In the genomic region with DNA sequence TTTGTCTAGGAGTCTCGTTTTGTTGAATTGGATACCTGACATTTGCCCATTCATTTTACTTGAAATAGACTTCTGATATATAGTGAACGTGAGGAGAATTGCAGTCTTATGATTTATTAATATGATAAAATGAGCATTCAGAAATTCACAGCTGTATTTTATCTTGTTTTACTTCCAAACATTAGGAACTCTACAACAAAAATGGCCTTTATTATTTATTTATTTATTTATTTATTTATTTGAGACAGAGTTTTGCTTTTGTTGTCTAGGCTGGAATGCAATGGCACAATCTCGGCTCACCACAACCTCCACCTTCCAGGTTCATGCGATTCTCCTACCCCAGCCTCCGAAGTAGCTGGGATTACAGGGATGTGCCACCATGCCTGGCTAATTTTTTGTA, we compare ENCODE assay signal across 2 cellular contexts.
TF ChIP-seq lines count a peak whose summit lies in the region.

No MANE protein-coding gene starts in this region.

TF ChIP-seq in HEK293, 187 proteins besides CTCF, POLR2A, EP300 and RAD21 (continued from another document):
- TF ChIP-seq ZNF394 (tag by site-specific recombination; IDR thresholded peaks at IDR 0.05; ENCODE audit: borderline replicate concordance) (peak; percentile 81; the same call in 1 of the 2 replicates), ZNF426 (tag by site-specific recombination; IDR thresholded peaks at IDR 0.05) (peak; percentile 53), ZNF701 (tag by site-specific recombination; IDR thresholded peaks at IDR 0.05) (no peak), ZNF830 (tag by site-specific recombination; IDR thresholded peaks at IDR 0.05; ENCODE audit: low read depth) (no peak), ZNF623 (tag by site-specific recombination; IDR thresholded peaks at IDR 0.05) (peak; percentile 41; the same call in 1 of the 2 replicates), ZNF335 (tag by site-specific recombination; conservative IDR thresholded peaks at IDR 0.05) (no peak), ZXDB (tag by site-specific recombination; IDR thresholded peaks at IDR 0.05) (0 out of 2 replicates have a peak, but pooled peaks have one; percentile 18)
- TF ChIP-seq, protein P1, sequence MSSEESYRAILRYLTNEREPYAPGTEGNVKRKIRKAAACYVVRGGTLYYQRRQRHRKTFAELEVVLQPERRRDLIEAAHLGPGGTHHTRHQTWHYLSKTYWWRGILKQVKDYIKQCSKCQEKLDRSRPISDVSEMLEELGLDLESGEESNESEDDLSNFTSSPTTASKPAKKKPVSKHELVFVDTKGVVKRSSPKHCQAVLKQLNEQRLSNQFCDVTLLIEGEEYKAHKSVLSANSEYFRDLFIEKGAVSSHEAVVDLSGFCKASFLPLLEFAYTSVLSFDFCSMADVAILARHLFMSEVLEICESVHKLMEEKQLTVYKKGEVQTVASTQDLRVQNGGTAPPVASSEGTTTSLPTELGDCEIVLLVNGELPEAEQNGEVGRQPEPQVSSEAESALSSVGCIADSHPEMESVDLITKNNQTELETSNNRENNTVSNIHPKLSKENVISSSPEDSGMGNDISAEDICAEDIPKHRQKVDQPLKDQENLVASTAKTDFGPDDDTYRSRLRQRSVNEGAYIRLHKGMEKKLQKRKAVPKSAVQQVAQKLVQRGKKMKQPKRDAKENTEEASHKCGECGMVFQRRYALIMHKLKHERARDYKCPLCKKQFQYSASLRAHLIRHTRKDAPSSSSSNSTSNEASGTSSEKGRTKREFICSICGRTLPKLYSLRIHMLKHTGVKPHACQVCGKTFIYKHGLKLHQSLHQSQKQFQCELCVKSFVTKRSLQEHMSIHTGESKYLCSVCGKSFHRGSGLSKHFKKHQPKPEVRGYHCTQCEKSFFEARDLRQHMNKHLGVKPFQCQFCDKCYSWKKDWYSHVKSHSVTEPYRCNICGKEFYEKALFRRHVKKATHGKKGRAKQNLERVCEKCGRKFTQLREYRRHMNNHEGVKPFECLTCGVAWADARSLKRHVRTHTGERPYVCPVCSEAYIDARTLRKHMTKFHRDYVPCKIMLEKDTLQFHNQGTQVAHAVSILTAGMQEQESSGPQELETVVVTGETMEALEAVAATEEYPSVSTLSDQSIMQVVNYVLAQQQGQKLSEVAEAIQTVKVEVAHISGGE (tag by site-specific recombination; conservative IDR thresholded peaks at IDR 0.05; ENCODE audit: low read depth): peak; percentile 37; the same call in 1 of the 2 replicates
- TF ChIP-seq, protein P2, sequence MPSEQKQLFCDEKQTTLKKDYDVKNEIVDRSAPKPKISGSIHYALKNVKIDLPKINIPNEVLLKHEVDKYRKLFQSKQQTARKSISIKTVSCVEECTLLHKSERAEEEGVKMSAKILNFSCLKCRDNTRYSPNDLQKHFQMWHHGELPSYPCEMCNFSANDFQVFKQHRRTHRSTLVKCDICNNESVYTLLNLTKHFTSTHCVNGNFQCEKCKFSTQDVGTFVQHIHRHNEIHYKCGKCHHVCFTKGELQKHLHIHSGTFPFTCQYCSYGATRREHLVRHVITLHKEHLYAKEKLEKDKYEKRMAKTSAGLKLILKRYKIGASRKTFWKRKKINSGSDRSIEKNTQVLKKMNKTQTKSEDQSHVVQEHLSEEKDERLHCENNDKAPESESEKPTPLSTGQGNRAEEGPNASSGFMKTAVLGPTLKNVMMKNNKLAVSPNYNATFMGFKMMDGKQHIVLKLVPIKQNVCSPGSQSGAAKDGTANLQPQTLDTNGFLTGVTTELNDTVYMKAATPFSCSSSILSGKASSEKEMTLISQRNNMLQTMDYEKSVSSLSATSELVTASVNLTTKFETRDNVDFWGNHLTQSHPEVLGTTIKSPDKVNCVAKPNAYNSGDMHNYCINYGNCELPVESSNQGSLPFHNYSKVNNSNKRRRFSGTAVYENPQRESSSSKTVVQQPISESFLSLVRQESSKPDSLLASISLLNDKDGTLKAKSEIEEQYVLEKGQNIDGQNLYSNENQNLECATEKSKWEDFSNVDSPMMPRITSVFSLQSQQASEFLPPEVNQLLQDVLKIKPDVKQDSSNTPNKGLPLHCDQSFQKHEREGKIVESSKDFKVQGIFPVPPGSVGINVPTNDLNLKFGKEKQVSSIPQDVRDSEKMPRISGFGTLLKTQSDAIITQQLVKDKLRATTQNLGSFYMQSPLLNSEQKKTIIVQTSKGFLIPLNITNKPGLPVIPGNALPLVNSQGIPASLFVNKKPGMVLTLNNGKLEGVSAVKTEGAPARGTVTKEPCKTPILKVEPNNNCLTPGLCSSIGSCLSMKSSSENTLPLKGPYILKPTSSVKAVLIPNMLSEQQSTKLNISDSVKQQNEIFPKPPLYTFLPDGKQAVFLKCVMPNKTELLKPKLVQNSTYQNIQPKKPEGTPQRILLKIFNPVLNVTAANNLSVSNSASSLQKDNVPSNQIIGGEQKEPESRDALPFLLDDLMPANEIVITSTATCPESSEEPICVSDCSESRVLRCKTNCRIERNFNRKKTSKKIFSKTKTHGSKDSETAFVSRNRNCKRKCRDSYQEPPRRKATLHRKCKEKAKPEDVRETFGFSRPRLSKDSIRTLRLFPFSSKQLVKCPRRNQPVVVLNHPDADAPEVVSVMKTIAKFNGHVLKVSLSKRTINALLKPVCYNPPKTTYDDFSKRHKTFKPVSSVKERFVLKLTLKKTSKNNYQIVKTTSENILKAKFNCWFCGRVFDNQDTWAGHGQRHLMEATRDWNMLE (tag by site-specific recombination; conservative IDR thresholded peaks at IDR 0.05; ENCODE audit: low read depth): peak; percentile 41; the same call in 1 of the 2 replicates

TF ChIP-seq in IMR-90, 13 proteins besides CTCF, POLR2A, EP300 and RAD21 (continued from another document):
- TF ChIP-seq, protein P3, sequence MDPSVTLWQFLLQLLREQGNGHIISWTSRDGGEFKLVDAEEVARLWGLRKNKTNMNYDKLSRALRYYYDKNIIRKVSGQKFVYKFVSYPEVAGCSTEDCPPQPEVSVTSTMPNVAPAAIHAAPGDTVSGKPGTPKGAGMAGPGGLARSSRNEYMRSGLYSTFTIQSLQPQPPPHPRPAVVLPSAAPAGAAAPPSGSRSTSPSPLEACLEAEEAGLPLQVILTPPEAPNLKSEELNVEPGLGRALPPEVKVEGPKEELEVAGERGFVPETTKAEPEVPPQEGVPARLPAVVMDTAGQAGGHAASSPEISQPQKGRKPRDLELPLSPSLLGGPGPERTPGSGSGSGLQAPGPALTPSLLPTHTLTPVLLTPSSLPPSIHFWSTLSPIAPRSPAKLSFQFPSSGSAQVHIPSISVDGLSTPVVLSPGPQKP (IDR thresholded peaks at IDR 0.05; ENCODE audit: borderline replicate concordance, low read depth, low read length): no peak
- TF ChIP-seq, protein P4, sequence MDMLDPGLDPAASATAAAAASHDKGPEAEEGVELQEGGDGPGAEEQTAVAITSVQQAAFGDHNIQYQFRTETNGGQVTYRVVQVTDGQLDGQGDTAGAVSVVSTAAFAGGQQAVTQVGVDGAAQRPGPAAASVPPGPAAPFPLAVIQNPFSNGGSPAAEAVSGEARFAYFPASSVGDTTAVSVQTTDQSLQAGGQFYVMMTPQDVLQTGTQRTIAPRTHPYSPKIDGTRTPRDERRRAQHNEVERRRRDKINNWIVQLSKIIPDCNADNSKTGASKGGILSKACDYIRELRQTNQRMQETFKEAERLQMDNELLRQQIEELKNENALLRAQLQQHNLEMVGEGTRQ (IDR thresholded peaks at IDR 0.05; ENCODE audit: low read depth, low read length): no peak
- TF ChIP-seq RCOR1 (IDR thresholded peaks at IDR 0.05; ENCODE audit: insufficient replicate concordance, low read length) (no peak), CEBPB (IDR thresholded peaks at IDR 0.05; ENCODE audit: low read depth, low read length) (no peak), RFX5 (IDR thresholded peaks at IDR 0.05; ENCODE audit: low read depth, low read length) (no peak), CHD1 (IDR thresholded peaks at IDR 0.05; ENCODE audit: low read depth, low read length) (no peak), MAFK (IDR thresholded peaks at IDR 0.05; ENCODE audit: low read depth, low read length) (no peak), MAZ (IDR thresholded peaks at IDR 0.05; ENCODE audit: borderline replicate concordance, low read depth, low read length) (no peak)
